In the genomic region with DNA sequence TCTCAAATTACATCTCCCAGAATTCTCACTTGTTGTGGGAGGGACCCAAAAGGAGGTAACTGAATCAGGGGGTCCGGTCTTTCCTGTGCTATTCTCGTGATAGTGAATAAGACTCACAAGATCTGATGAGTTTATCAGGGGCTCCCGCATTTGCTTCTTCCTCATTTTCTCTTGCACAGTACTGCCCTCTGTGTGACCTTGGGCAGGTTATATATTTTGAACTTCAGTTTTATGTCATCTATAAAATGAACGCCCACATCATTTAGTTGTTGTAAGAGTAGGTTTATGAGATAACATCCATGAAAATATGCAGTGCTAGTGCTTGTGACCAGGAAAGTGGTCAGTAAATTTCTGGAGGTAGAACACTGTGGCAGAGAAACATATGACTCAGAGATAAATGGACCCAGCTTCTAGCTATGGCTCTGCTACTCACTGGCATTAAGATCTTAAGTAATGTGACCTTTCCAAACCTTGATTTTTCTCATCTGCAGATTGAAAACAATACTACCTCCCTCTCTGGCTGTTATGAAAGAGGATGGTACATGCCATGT, we compare ENCODE assay signal across 1 cellular context.
TF ChIP-seq lines count a peak whose summit lies in the region.

No MANE protein-coding gene starts in this region.

TF ChIP-seq in K562, 482 proteins besides CTCF, POLR2A, EP300 and RAD21:
- TF ChIP-seq, protein P1, sequence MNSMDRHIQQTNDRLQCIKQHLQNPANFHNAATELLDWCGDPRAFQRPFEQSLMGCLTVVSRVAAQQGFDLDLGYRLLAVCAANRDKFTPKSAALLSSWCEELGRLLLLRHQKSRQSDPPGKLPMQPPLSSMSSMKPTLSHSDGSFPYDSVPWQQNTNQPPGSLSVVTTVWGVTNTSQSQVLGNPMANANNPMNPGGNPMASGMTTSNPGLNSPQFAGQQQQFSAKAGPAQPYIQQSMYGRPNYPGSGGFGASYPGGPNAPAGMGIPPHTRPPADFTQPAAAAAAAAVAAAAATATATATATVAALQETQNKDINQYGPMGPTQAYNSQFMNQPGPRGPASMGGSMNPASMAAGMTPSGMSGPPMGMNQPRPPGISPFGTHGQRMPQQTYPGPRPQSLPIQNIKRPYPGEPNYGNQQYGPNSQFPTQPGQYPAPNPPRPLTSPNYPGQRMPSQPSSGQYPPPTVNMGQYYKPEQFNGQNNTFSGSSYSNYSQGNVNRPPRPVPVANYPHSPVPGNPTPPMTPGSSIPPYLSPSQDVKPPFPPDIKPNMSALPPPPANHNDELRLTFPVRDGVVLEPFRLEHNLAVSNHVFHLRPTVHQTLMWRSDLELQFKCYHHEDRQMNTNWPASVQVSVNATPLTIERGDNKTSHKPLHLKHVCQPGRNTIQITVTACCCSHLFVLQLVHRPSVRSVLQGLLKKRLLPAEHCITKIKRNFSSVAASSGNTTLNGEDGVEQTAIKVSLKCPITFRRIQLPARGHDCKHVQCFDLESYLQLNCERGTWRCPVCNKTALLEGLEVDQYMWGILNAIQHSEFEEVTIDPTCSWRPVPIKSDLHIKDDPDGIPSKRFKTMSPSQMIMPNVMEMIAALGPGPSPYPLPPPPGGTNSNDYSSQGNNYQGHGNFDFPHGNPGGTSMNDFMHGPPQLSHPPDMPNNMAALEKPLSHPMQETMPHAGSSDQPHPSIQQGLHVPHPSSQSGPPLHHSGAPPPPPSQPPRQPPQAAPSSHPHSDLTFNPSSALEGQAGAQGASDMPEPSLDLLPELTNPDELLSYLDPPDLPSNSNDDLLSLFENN (IDR thresholded peaks at IDR 0.05; ENCODE audit: low read depth in 2 of 2, low read length in 2 of 2): no peak
- TF ChIP-seq TEAD2 (tag; IDR thresholded peaks at IDR 0.05): no peak
- TF ChIP-seq ZNF324 (CRISPR knock-in tag; IDR thresholded peaks at IDR 0.05): no peak
- no peak for TF ChIP-seq CBFA2T2 (conservative IDR thresholded peaks at IDR 0.05)
- TF ChIP-seq KHSRP (IDR thresholded peaks at IDR 0.05): no peak
- no peak for TF ChIP-seq SMAD4 (CRISPR knock-in tag; conservative IDR thresholded peaks at IDR 0.05)
- TF ChIP-seq ETV1 (tag; conservative IDR thresholded peaks at IDR 0.05; ENCODE audit: low read depth): no peak
- no peak for TF ChIP-seq ARNT (IDR thresholded peaks at IDR 0.05)
- TF ChIP-seq ZNF766 (CRISPR knock-in tag; conservative IDR thresholded peaks at IDR 0.05): 0 out of 2 replicates have a peak, but pooled peaks have one; percentile 45
- TF ChIP-seq SRSF7 (optimal IDR thresholded peaks at IDR 0.05; ENCODE audit: low read depth, low read length): no peak
- TF ChIP-seq FOSL1 (tag; conservative IDR thresholded peaks at IDR 0.05): peak; percentile 62
- 0 out of 2 replicates have a peak, but pooled peaks have one; percentile 4 for TF ChIP-seq SPI1 (IDR thresholded peaks at IDR 0.05; ENCODE audit: borderline replicate concordance, low read depth, low read length)
- no peak for TF ChIP-seq MAZ (CRISPR knock-in tag; conservative IDR thresholded peaks at IDR 0.05 in 1 of 2, IDR thresholded peaks at IDR 0.05 in 1 of 2)
- TF ChIP-seq NEUROD1 (IDR thresholded peaks at IDR 0.05; ENCODE audit: borderline replicate concordance, low read depth, low read length, partially characterized antibody): no peak
- TF ChIP-seq CEBPG (CRISPR knock-in tag; IDR thresholded peaks at IDR 0.05): no peak
- no peak for TF ChIP-seq CEBPG (tag; conservative IDR thresholded peaks at IDR 0.05 in 1 of 2, IDR thresholded peaks at IDR 0.05 in 1 of 2)
- TF ChIP-seq ARHGAP35 (IDR thresholded peaks at IDR 0.05; ENCODE audit: partially characterized antibody): no peak
- TF ChIP-seq, protein P2, sequence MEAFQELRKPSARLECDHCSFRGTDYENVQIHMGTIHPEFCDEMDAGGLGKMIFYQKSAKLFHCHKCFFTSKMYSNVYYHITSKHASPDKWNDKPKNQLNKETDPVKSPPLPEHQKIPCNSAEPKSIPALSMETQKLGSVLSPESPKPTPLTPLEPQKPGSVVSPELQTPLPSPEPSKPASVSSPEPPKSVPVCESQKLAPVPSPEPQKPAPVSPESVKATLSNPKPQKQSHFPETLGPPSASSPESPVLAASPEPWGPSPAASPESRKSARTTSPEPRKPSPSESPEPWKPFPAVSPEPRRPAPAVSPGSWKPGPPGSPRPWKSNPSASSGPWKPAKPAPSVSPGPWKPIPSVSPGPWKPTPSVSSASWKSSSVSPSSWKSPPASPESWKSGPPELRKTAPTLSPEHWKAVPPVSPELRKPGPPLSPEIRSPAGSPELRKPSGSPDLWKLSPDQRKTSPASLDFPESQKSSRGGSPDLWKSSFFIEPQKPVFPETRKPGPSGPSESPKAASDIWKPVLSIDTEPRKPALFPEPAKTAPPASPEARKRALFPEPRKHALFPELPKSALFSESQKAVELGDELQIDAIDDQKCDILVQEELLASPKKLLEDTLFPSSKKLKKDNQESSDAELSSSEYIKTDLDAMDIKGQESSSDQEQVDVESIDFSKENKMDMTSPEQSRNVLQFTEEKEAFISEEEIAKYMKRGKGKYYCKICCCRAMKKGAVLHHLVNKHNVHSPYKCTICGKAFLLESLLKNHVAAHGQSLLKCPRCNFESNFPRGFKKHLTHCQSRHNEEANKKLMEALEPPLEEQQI (IDR thresholded peaks at IDR 0.05): no peak
- TF ChIP-seq FOXK1 (CRISPR knock-in tag; IDR thresholded peaks at IDR 0.05; ENCODE audit: borderline replicate concordance): no peak
- no peak for TF ChIP-seq ZBTB8A (IDR thresholded peaks at IDR 0.05; ENCODE audit: partially characterized antibody)
- peak; percentile 93 for TF ChIP-seq ESRRA (IDR thresholded peaks at IDR 0.05; ENCODE audit: borderline replicate concordance, low read depth)
